In genomic region chr11:14750911-14751310, GRCh38 we compare ENCODE assay signal across 29 cellular contexts.
"Had no signal": no experiment of that assay in that cellular context is flagged by ENCODE, and none has a peak within 500 bp of the region (broad histone marks: within the 10 kb centered on the region; RNA-seq: fewer than 3 reads in every experiment).

No MANE protein-coding gene starts in this region.

- H3K4me3 Mint-ChIP-seq: activated CD4-positive, alpha-beta memory T cell treated with anti-CD3 and anti-CD28 coated beads for 36 hours; activated CD4-positive, alpha-beta T cell treated with anti-CD3 and anti-CD28 coated beads, Interleukin-2, amount 10 ng/mL, durations not matched to agents 7 days and 5 days; activated naive CD8-positive, alpha-beta T cell treated with anti-CD3 and anti-CD28 coated beads, Interleukin-2, amount 50 U/mL, for 24 hours; central memory CD8-positive, alpha-beta T cell had no signal

- DNase-seq: activated CD4-positive, alpha-beta memory T cell treated with anti-CD3 and anti-CD28 coated beads for 36 hours; activated CD4-positive, alpha-beta T cell treated with anti-CD3 and anti-CD28 coated beads, Interleukin-2, amount 10 ng/mL, durations not matched to agents 7 days and 5 days; activated CD4-positive, CD25-positive, alpha-beta regulatory T cell; activated CD8-positive, alpha-beta memory T cell treated with anti-CD3 and anti-CD28 coated beads, Interleukin-2, amount 50 U/mL, for 48 hours; activated gamma-delta T cell; activated naive CD4-positive, alpha-beta T cell treated with anti-CD3 and anti-CD28 coated beads for 36 hours; activated naive CD8-positive, alpha-beta T cell treated with anti-CD3 and anti-CD28 coated beads, Interleukin-2, amount 50 U/mL, for 24 hours; activated T-cell treated with anti-CD3 and anti-CD28 coated beads, Interleukin-2, amount 50 U/mL, for 4 hours; amniotic stem cell; body of pancreas; NCI-H1092 treated with DMSO at 0.1 percent for 48 hours; NCI-H1417 treated with DMSO at 0.1 percent for 48 hours; NCI-H1694; NCI-H2029 treated with DMSO at 0.1 percent for 48 hours; NCI-H345; NCI-H510A; NCI-H526 treated with DMSO at 0.1 percent for 48 hours; NCI-H82; NK-92 treated with Interleukin-12 subunit alpha and Interleukin-12 subunit beta, amount 100 ng/mL, for 24 hours; OCI-M1; RPMI8226; T-cell had no signal

- H3K36me3 ChIP-seq: ascending aorta had no signal

- H3K9me3 ChIP-seq: ascending aorta, body of pancreas had no signal

- H3K9me3 Mint-ChIP-seq: activated CD4-positive, alpha-beta memory T cell treated with anti-CD3 and anti-CD28 coated beads for 36 hours; activated naive CD4-positive, alpha-beta T cell treated with anti-CD3 and anti-CD28 coated beads for 36 hours; activated naive CD8-positive, alpha-beta T cell treated with anti-CD3 and anti-CD28 coated beads, Interleukin-2, amount 50 U/mL, for 24 hours; activated T-cell treated with anti-CD3 and anti-CD28 coated beads, Interleukin-2, amount 50 U/mL, for 4 hours; central memory CD8-positive, alpha-beta T cell had no signal

- H3K27ac Mint-ChIP-seq: activated CD4-positive, alpha-beta T cell treated with anti-CD3 and anti-CD28 coated beads, Interleukin-2, amount 10 ng/mL, durations not matched to agents 7 days and 5 days had no signal

- H3K27ac ChIP-seq: ascending aorta, body of pancreas, SK-N-MC, VCaP had no signal

- H3K27me3 ChIP-seq: ascending aorta, body of pancreas had no signal

- H3K4me3 ChIP-seq: ascending aorta, body of pancreas, K562, SK-N-MC had no signal

- H3K27me3 Mint-ChIP-seq: activated CD4-positive, alpha-beta memory T cell treated with anti-CD3 and anti-CD28 coated beads for 36 hours; activated CD4-positive, alpha-beta T cell treated with anti-CD3 and anti-CD28 coated beads, Interleukin-2, amount 10 ng/mL, durations not matched to agents 7 days and 5 days; activated naive CD8-positive, alpha-beta T cell treated with anti-CD3 and anti-CD28 coated beads, Interleukin-2, amount 50 U/mL, for 24 hours; central memory CD8-positive, alpha-beta T cell; T-cell had no signal

- ATAC-seq: activated naive CD8-positive, alpha-beta T cell treated with anti-CD3 and anti-CD28 coated beads, Interleukin-2, amount 50 U/mL, for 24 hours; activated T-cell treated with anti-CD3 and anti-CD28 coated beads, Interleukin-2, amount 50 U/mL, for 4 hours; body of pancreas; K562; Panc1; Right ventricle myocardium inferior had no signal

- H3K4me1 ChIP-seq: ascending aorta, body of pancreas had no signal
